In genomic region chr9:133701321-133701980, GRCh38 we compare ENCODE assay signal across 1 cellular context.
TF ChIP-seq lines count a peak whose summit lies in the region.

No MANE protein-coding gene starts in this region.

TF ChIP-seq in HepG2, 621 proteins besides CTCF, POLR2A, EP300 and RAD21 (continued from another document):
- no peak for TF ChIP-seq AHDC1 (CRISPR knock-in tag; IDR thresholded peaks at IDR 0.05; ENCODE audit: borderline replicate concordance)
- no peak for TF ChIP-seq SRF (IDR thresholded peaks at IDR 0.05; ENCODE audit: low read depth, low read length)
- no peak for TF ChIP-seq NR2F6 (IDR thresholded peaks at IDR 0.05)
- TF ChIP-seq NR2F6 (CRISPR knock-in tag; IDR thresholded peaks at IDR 0.05) = no peak
- no peak for TF ChIP-seq SMAD3 (CRISPR knock-in tag; IDR thresholded peaks at IDR 0.05)
- no peak for TF ChIP-seq ZBTB46 (CRISPR knock-in tag; IDR thresholded peaks at IDR 0.05; ENCODE audit: borderline replicate concordance)
- no peak for TF ChIP-seq ZBTB3 (CRISPR knock-in tag; IDR thresholded peaks at IDR 0.05; ENCODE audit: borderline replicate concordance, low read depth)
- no peak for TF ChIP-seq ATF1 (CRISPR knock-in tag; IDR thresholded peaks at IDR 0.05)
- no peak for TF ChIP-seq ZNF83 (CRISPR knock-in tag; IDR thresholded peaks at IDR 0.05; ENCODE audit: borderline replicate concordance)
- no peak for TF ChIP-seq ZNF280B (CRISPR knock-in tag; IDR thresholded peaks at IDR 0.05; ENCODE audit: borderline replicate concordance)
